Comparison of ENCODE assay signal across 33 cellular contexts in the genomic region with DNA sequence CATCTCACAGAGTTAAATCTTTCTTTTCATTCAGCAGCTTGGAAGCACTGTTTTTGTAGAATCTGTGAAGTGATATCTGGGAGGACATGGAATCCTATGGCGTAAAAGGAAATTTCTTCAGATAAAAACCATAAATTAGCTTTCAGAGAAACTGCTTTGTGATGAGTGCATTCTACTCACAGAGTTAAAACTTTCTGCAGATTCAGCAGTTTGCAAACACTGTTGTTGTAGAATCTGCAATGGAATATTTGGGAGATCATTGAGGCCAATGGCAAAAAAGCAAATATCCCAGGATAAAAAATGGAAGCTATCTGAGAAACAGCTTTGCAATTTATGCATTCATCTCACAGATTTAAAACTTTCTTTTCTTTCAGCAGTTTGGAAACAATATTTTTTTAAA.
"Had no signal": no experiment of that assay in that cellular context is flagged by ENCODE, and none has a peak within 500 bp of the region (broad histone marks: within the 10 kb centered on the region; RNA-seq: fewer than 3 reads in every experiment).

No MANE protein-coding gene starts in this region.

- H3K4me3 ChIP-seq: adrenal gland, ascending aorta, body of pancreas, breast epithelium, cardiac muscle cell had no signal

- ATAC-seq: activated naive CD4-positive, alpha-beta T cell treated with anti-CD3 and anti-CD28 coated beads, Interleukin-2, amount 50 U/mL, for 72 hours; activated naive CD8-positive, alpha-beta T cell treated with anti-CD3 and anti-CD28 coated beads, Interleukin-2, amount 50 U/mL, for 24 hours; activated T-cell treated with anti-CD3 and anti-CD28 coated beads, Interleukin-2, amount 50 U/mL, for 4 hours; activated T-cell treated with anti-CD3 and anti-CD28 coated beads, Interleukin-2, amount 50 U/mL, for 72 hours; activated T-helper 17 cell treated with anti-CD3 and anti-CD28 coated beads, Interleukin-2, amount 50 U/mL, for 72 hours; body of pancreas had no signal

- H3K36me3 ChIP-seq: adrenal gland, ascending aorta, brain microvascular endothelial cell, breast epithelium, cardiac muscle cell had no signal

- FAIRE-seq: astrocyte, bronchial epithelial cell, colon had no signal

- H3K27me3 ChIP-seq: adrenal gland, ascending aorta, body of pancreas, brain microvascular endothelial cell, breast epithelium, cardiac muscle cell had no signal

- H3K4me1 ChIP-seq: adrenal gland, ascending aorta, body of pancreas, breast epithelium had no signal

- H3K27ac ChIP-seq: adrenal gland, ascending aorta, body of pancreas, brain microvascular endothelial cell, breast epithelium, cardiac muscle cell had no signal

- DNase-seq: activated effector memory CD4-positive, alpha-beta T cell treated with anti-CD3 and anti-CD28 coated beads, Interleukin-2, amount 50 U/mL, for 16 hours; activated effector memory CD4-positive, alpha-beta T cell treated with Interleukin-2 at 50 U/mL for 16 hours; activated gamma-delta T cell; activated gamma-delta T cell treated with Interleukin-2 at 50 U/mL for 16 hours; activated naive CD4-positive, alpha-beta T cell; activated naive CD4-positive, alpha-beta T cell treated with anti-CD3 and anti-CD28 coated beads for 36 hours; activated naive CD4-positive, alpha-beta T cell treated with anti-CD3 and anti-CD28 coated beads, Interleukin-2, amount 10 ng/mL, durations not matched to agents 7 days and 5 days; activated naive CD4-positive, alpha-beta T cell treated with anti-CD3 and anti-CD28 coated beads, Interleukin-2, amount 50 U/mL, for 16 hours; activated naive CD4-positive, alpha-beta T cell treated with Interleukin-2 at 50 U/mL for 16 hours; activated naive CD8-positive, alpha-beta T cell treated with anti-CD3 and anti-CD28 coated beads for 36 hours; activated naive CD8-positive, alpha-beta T cell treated with anti-CD3 and anti-CD28 coated beads, Interleukin-2, amount 10 ng/mL, durations not matched to agents 7 days and 5 days; activated naive CD8-positive, alpha-beta T cell treated with anti-CD3 and anti-CD28 coated beads, Interleukin-2, amount 50 U/mL, for 24 hours; activated T-cell treated with anti-CD3 and anti-CD28 coated beads, Interleukin-2, amount 50 U/mL, for 4 hours; activated T-cell treated with anti-CD3 and anti-CD28 coated beads, Interleukin-2, amount 50 U/mL, for 48 hours; activated T-cell treated with anti-CD3 and anti-CD28 coated beads, Interleukin-2, amount 50 U/mL, for 72 hours; adrenal gland; amniotic stem cell; amygdala; anterior cingulate cortex; aorta; body of pancreas; brain microvascular endothelial cell; caudate nucleus; central memory CD4-positive, alpha-beta T cell; cerebellar nuclear complex had no signal
